In genomic region chr3:138889792-138890191, GRCh38 we compare ENCODE assay signal across 19 cellular contexts. TPM values are rescaled to one million over a fixed set of nuclear protein-coding genes. Genes with fewer than 3 reads are reported as not detected.
DNase-seq lines count a peak whose midpoint lies in the region; ATAC-seq, FAIRE-seq and TF ChIP-seq lines count a peak whose summit lies in the region.
"Had no signal": no experiment of that assay in that cellular context is flagged by ENCODE, and none has a peak within 500 bp of the region (broad histone marks: within the 10 kb centered on the region; RNA-seq: fewer than 3 reads in every experiment).

No MANE protein-coding gene starts in this region.

- no peaks in the 10 kb centered on the region for H3K27me3 ChIP-seq in HepG2 (ENCODE audit: control insufficient read depth in 1 of 2, insufficient read depth in 2 of 2, low read length in 2 of 2)
- H3K27me3 ChIP-seq in right lobe of liver: no peaks in the 10 kb centered on the region
- H3K27me3 ChIP-seq in neuronal stem cell (ENCODE audit: control insufficient read depth in 3 of 3, insufficient read depth in 3 of 3, low read depth in 1 of 3, low read length in 3 of 3): no peaks in the 10 kb centered on the region
- no peaks in the 10 kb centered on the region for H3K27me3 ChIP-seq in gastrocnemius medialis
- H3K27me3 ChIP-seq: BLaER1 had no signal

- POLR2A ChIA-PET in HepG2 (lab: Yijun Ruan, JAX): interaction anchor here (2.1 to 2.3 kb wide), 2 partner anchors 26 to 27 kb away, joined by 5 to 8 read pairs; no protein-coding TSS in a partner anchor
- POLR2A ChIA-PET in WTC11 (lab: Charles Lee): no interaction called here

- no peak overlapping the region for H3K4me3 ChIP-seq in HepG2 (replicated peaks in 1 of 3; ENCODE audit: insufficient read depth in 1 of 3, low read depth in 2 of 3, low read length in 3 of 3)
- H3K4me3 ChIP-seq in right lobe of liver: no peak overlapping the region
- no peak overlapping the region for H3K4me3 ChIP-seq in neuronal stem cell (ENCODE audit: low read length in 2 of 2)
- no peak overlapping the region for H3K4me3 ChIP-seq in gastrocnemius medialis
- H3K4me3 ChIP-seq: BLaER1, GM12878 had no signal

- BruUV-seq in HepG2 (replicated peaks; lab: Mats Ljungman, UMichigan): no TSS peak

- no peak overlapping the region; the same call in 1 of the 2 replicates for H3K4me2 ChIP-seq in HepG2 (ENCODE audit: low read depth, low read length)
- no peak overlapping the region for H3K4me2 ChIP-seq in neuronal stem cell (ENCODE audit: insufficient read depth, low read length, poor library complexity, severe bottlenecking)

- in situ Hi-C loops in HepG2 (cut with HindIII; ENCODE audit: extremely low pct_ligation_motif_present, low pct_unique_long_range_greater_than_20kb): no loop called here
- in situ Hi-C loops in gastrocnemius medialis (cut with MboI; ENCODE audit: low sequenced_read_pairs in 4 of 4): no loop called here

- DNase-seq in HepG2 (ENCODE audit: low spot score): no peak
- DNase-seq in right lobe of liver: no peak
- no peak for DNase-seq in WTC11 (ENCODE audit: low spot score)
- DNase-seq in neuronal stem cell (ENCODE audit: low spot score): no peak
- no peak for DNase-seq in gastrocnemius medialis
- DNase-seq in NCI-H1092 (lab: John Stamatoyannopoulos, UW): no peak
- DNase-seq in activated T-cell treated with anti-CD3 and anti-CD28 coated beads, Interleukin-2, amount 50 U/mL, for 24 hours: no peak
- DNase-seq in SIG-M5 treated with dmso at 0.1 percent for 504 hours (lab: John Stamatoyannopoulos, UW; ENCODE audit: unreplicated experiment): no peak
- DNase-seq: 8988T; AML-193; Calu3; CD4-positive, alpha-beta T cell; DMS 273 treated with DMSO at 0.1 percent for 48 hours; GOT3; H9 had no signal

- H3K27me3 Mint-ChIP-seq in WTC11 (ENCODE audit: low read depth): no peaks in the 10 kb centered on the region
- peaks cover 5% of the 10 kb centered on the region for H3K27me3 Mint-ChIP-seq in activated T-cell treated with anti-CD3 and anti-CD28 coated beads, Interleukin-2, amount 50 U/mL, for 24 hours
- H3K27me3 Mint-ChIP-seq: CD4-positive, alpha-beta T cell had no signal

- TF ChIP-seq EP300 in HepG2 (IDR thresholded peaks at IDR 0.05; ENCODE audit: low read depth in 2 of 2, low read length in 2 of 2) (no peak), HepG2 (CRISPR knock-in tag; IDR thresholded peaks at IDR 0.05; ENCODE audit: borderline replicate concordance) (no peak)

- H3K9me3 ChIP-seq in HepG2 (ENCODE audit: low read length) (no peaks in the 10 kb centered on the region), right lobe of liver (no peaks in the 10 kb centered on the region), neuronal stem cell (replicated peaks in 1 of 2; ENCODE audit: control insufficient read depth in 2 of 2, insufficient read depth in 1 of 2, low read depth in 1 of 2, low read length in 2 of 2) (no peaks in the 10 kb centered on the region), gastrocnemius medialis (no peaks in the 10 kb centered on the region)
- H3K9me3 ChIP-seq: BLaER1 had no signal

- no peak overlapping the region for H4K8ac ChIP-seq in neuronal stem cell (ENCODE audit: low read depth, low read length)

- H3K4me1 Mint-ChIP-seq in WTC11: no peaks in the 10 kb centered on the region
- H3K4me1 Mint-ChIP-seq in activated T-cell treated with anti-CD3 and anti-CD28 coated beads, Interleukin-2, amount 50 U/mL, for 24 hours (ENCODE audit: low read depth): peaks cover 4% of the 10 kb centered on the region

- no peak for TF ChIP-seq RAD21 in HepG2 (CRISPR knock-in tag; IDR thresholded peaks at IDR 0.05)

- TF ChIP-seq CTCF in HepG2 (CRISPR knock-in tag; IDR thresholded peaks at IDR 0.05) (no peak), right lobe of liver (IDR thresholded peaks at IDR 0.05) (no peak), WTC11 (IDR thresholded peaks at IDR 0.05) (no peak), gastrocnemius medialis (IDR thresholded peaks at IDR 0.05 in 4 of 5, conservative IDR thresholded peaks at IDR 0.05 in 1 of 5) (no peak)

- H3K4me1 ChIP-seq in HepG2 (ENCODE audit: insufficient read depth, low read length) (peaks cover 19% of the 10 kb centered on the region), right lobe of liver (no peaks in the 10 kb centered on the region), neuronal stem cell (ENCODE audit: control insufficient read depth in 2 of 2, insufficient read depth in 1 of 2, low read depth in 1 of 2, low read length in 2 of 2) (no peaks in the 10 kb centered on the region), gastrocnemius medialis (no peaks in the 10 kb centered on the region)

- no peak overlapping the region for H2BK15ac ChIP-seq in neuronal stem cell (ENCODE audit: low read length)

- H3K18ac ChIP-seq in neuronal stem cell (ENCODE audit: low read length): peak overlapping the region; percentile 53

- no peak overlapping the region for H2AK5ac ChIP-seq in neuronal stem cell (ENCODE audit: low read depth, low read length)

- no peak overlapping the region for H3K27ac Mint-ChIP-seq in WTC11
- no peak overlapping the region for H3K27ac Mint-ChIP-seq in activated T-cell treated with anti-CD3 and anti-CD28 coated beads, Interleukin-2, amount 50 U/mL, for 24 hours
- H3K27ac Mint-ChIP-seq: CD4-positive, alpha-beta T cell had no signal

- H3K9ac ChIP-seq in HepG2 (ENCODE audit: insufficient read depth, low read depth, low read length): no peak overlapping the region
- no peak overlapping the region for H3K9ac ChIP-seq in neuronal stem cell (ENCODE audit: low read depth, low read length, poor library complexity)
- H3K9ac ChIP-seq: BLaER1 had no signal

- TF ChIP-seq POLR2A in HepG2 (IDR thresholded peaks at IDR 0.05; ENCODE audit: insufficient read depth in 1 of 2, low read depth in 2 of 2, low read length in 2 of 2) (no peak), right lobe of liver (IDR thresholded peaks at IDR 0.05) (no peak), gastrocnemius medialis (IDR thresholded peaks at IDR 0.05) (no peak)

- peak overlapping the region; percentile 16 for H2AFZ ChIP-seq in HepG2 (ENCODE audit: low read length)
- H2AFZ ChIP-seq in neuronal stem cell (ENCODE audit: low read length): no peak overlapping the region

- H3K36me3 Mint-ChIP-seq in WTC11: no peaks in the 10 kb centered on the region
- no peaks in the 10 kb centered on the region for H3K36me3 Mint-ChIP-seq in activated T-cell treated with anti-CD3 and anti-CD28 coated beads, Interleukin-2, amount 50 U/mL, for 24 hours (ENCODE audit: low read depth)

- H4K20me1 ChIP-seq in HepG2 (ENCODE audit: insufficient read depth, low read length): no peaks in the 10 kb centered on the region
- H4K20me1 ChIP-seq: BLaER1 had no signal

- H2BK12ac ChIP-seq in neuronal stem cell (ENCODE audit: low read length): no peak overlapping the region

- H3K14ac ChIP-seq in neuronal stem cell (ENCODE audit: low read length): no peak overlapping the region

- H4K91ac ChIP-seq in neuronal stem cell (ENCODE audit: low read depth, low read length, poor library complexity): no peak overlapping the region

- no peak overlapping the region for H3K4me3 Mint-ChIP-seq in WTC11
- H3K4me3 Mint-ChIP-seq in activated T-cell treated with anti-CD3 and anti-CD28 coated beads, Interleukin-2, amount 50 U/mL, for 24 hours: no peak overlapping the region
- H3K4me3 Mint-ChIP-seq: CD4-positive, alpha-beta T cell; H9 had no signal

- H3K79me1 ChIP-seq in neuronal stem cell (ENCODE audit: low read depth, low read length): no peaks in the 10 kb centered on the region

- H2BK5ac ChIP-seq in neuronal stem cell (ENCODE audit: low read length): no peak overlapping the region

- ATAC-seq in HepG2: no peak
- no peak for ATAC-seq in right lobe of liver
- peak; percentile 39; the same call in 1 of the 2 replicates for ATAC-seq in WTC11
- no peak for ATAC-seq in gastrocnemius medialis

- H3K9me3 Mint-ChIP-seq in WTC11: peaks cover 4% of the 10 kb centered on the region
- H3K9me3 Mint-ChIP-seq in activated T-cell treated with anti-CD3 and anti-CD28 coated beads, Interleukin-2, amount 50 U/mL, for 24 hours: no peaks in the 10 kb centered on the region
- H3K9me3 Mint-ChIP-seq: CD4-positive, alpha-beta T cell; H9 had no signal

- no peak for FAIRE-seq in HepG2 (lab: Jason Lieb, UNC)
- FAIRE-seq: GM12878, GM18507 had no signal

- H3K36me3 ChIP-seq in HepG2 (replicated peaks in 1 of 2; ENCODE audit: control insufficient read depth in 1 of 2, insufficient read depth in 2 of 2, low read length in 2 of 2) (no peaks in the 10 kb centered on the region), right lobe of liver (no peaks in the 10 kb centered on the region), neuronal stem cell (replicated peaks in 1 of 2; ENCODE audit: control insufficient read depth in 2 of 2, insufficient read depth in 2 of 2, low read length in 2 of 2) (no peaks in the 10 kb centered on the region), gastrocnemius medialis (no peaks in the 10 kb centered on the region)
- H3K36me3 ChIP-seq: BLaER1 had no signal

- H3K27ac ChIP-seq in HepG2 (ENCODE audit: extremely low read length, insufficient read depth, low read length) (no peak overlapping the region), right lobe of liver (no peak overlapping the region), neuronal stem cell (replicated peaks; ENCODE audit: low read length) (no peak overlapping the region), gastrocnemius medialis (no peak overlapping the region)
- H3K27ac ChIP-seq: BLaER1 had no signal

- no peak overlapping the region for H3K4ac ChIP-seq in neuronal stem cell (ENCODE audit: low read length)

- no CpG with 5 or more reads among the region's 3 CpGs for WGBS in HepG2 (ENCODE audit: low lambda C conversion rate)
- no CpG with 5 or more reads among the region's 3 CpGs for WGBS in right lobe of liver (ENCODE audit: insufficient coverage, low coverage, low lambda C conversion rate, missing lambda C conversion rate)
- WGBS in neuronal stem cell (ENCODE audit: extremely low coverage in 2 of 2, insufficient read length in 2 of 2, insufficient replicate concordance in 1 of 2), 2 donors: no CpG with 5 or more reads among the region's 3 CpGs

- H2BK120ac ChIP-seq in neuronal stem cell (ENCODE audit: low read depth, low read length): no peak overlapping the region

- CTCF ChIA-PET in HepG2 (lab: Yijun Ruan, JAX; ENCODE audit: low intra/inter-chr PET ratio, low total read pairs) (no interaction called here), WTC11 (lab: Charles Lee) (no interaction called here)

- no peaks in the 10 kb centered on the region for H3K79me2 ChIP-seq in HepG2 (ENCODE audit: insufficient read depth, low read length)

- intact Hi-C loops in HepG2 (cut with micrococcal nuclease; ENCODE audit: unreplicated experiment): no loop called here
- intact Hi-C loops in right lobe of liver (cut with DNase I): no loop called here
- intact Hi-C loops in gastrocnemius medialis (cut with DNase I; ENCODE audit: low total_unique reads): no loop called here

- H3K23ac ChIP-seq in neuronal stem cell (ENCODE audit: low read depth, low read length, poor library complexity): no peak overlapping the region

RNA-seq across cellular contexts. Expression of gene PIK3CB, which starts 55.1 kb away (rescaled TPM):
- 6.6 and 18.6 TPM in 2 replicates for total RNA-seq in HepG2 (2016; rRNA removed; fragmentation: Illumina TruSeq; extraction: Trizol)
- 6.5 and 9.2 TPM in 2 replicates for total RNA-seq in HepG2 (2016; cell fraction: cytosol; rRNA removed; fragmentation: Illumina TruSeq; extraction: Trizol; ENCODE audit: low read depth)
- total RNA-seq in HepG2 (2016; cell fraction: insoluble cytoplasmic fraction; rRNA removed; fragmentation: Illumina TruSeq; extraction: Trizol): 6.4 and 18.1 TPM in 2 replicates
- total RNA-seq in HepG2 (2016; cell fraction: membrane; rRNA removed; fragmentation: Illumina TruSeq; extraction: Trizol): 13.7 and 13.9 TPM in 2 replicates
- 12.3 and 14.6 TPM in 2 replicates for total RNA-seq in HepG2 (2016; cell fraction: nucleus; rRNA removed; fragmentation: Illumina TruSeq; extraction: Trizol)
- 18.7 and 23.8 TPM in 2 replicates for polyA plus RNA-seq in HepG2 (2011; rRNA removed)
- polyA plus RNA-seq in HepG2 (2011; cell fraction: cytosol; rRNA removed): 10.9 and 18.4 TPM in 2 replicates
- polyA plus RNA-seq in HepG2 (2011; cell fraction: nucleus; rRNA removed): 13.0 and 17.3 TPM in 2 replicates
- polyA plus RNA-seq in HepG2 (2012): 47.5 and 53.4 TPM in 2 replicates
- polyA plus RNA-seq in HepG2 (2016; cell fraction: cytosol; fragmentation: Illumina TruSeq; extraction: Trizol; ENCODE audit: low read depth): 2.2 and 2.4 TPM in 2 replicates
- 23.5 TPM in 2 replicates for polyA plus RNA-seq in HepG2 (2016; cell fraction: insoluble cytoplasmic fraction; fragmentation: Illumina TruSeq; extraction: Trizol; ENCODE audit: low read depth)
- 7.7 and 9.3 TPM in 2 replicates for polyA plus RNA-seq in HepG2 (2016; cell fraction: membrane; fragmentation: Illumina TruSeq; extraction: Trizol; ENCODE audit: low read depth)
- 13.6 and 13.7 TPM in 2 replicates for polyA plus RNA-seq in HepG2 (2016; cell fraction: nucleus; fragmentation: Illumina TruSeq; extraction: Trizol; ENCODE audit: insufficient read depth, low read depth)
- 9.4 and 18.8 TPM in 2 replicates for polyA minus RNA-seq in HepG2 (2011; rRNA and poly(A)+ RNA removed; ENCODE audit: low replicate concordance)
- 29.0 and 40.8 TPM in 2 replicates for polyA minus RNA-seq in HepG2 (2011; cell fraction: cytosol; rRNA and poly(A)+ RNA removed)
- 74.0 and 78.9 TPM in 2 replicates for polyA minus RNA-seq in HepG2 (2011; cell fraction: nucleus; rRNA and poly(A)+ RNA removed)
- total RNA-seq in right lobe of liver: 10 to 100 TPM; 12.1 to 20.9 (median 14.6) TPM
- 36.0 to 40.0 TPM (median 38.5 TPM) in 3 replicates for total RNA-seq in WTC11 (2021)
- polyA plus RNA-seq in neuronal stem cell (2013, experiment 1 of 2): 10.4 TPM
- polyA plus RNA-seq in neuronal stem cell (2013, experiment 2 of 2): 11.4 TPM
- 10 to 100 TPM; 24.9 to 94.7 (median 36.8) TPM for total RNA-seq in gastrocnemius medialis

RNA-seq across cellular contexts. Expression of gene FOXL2, which starts 57.1 kb away (rescaled TPM):
- total RNA-seq in HepG2 (2016; rRNA removed; fragmentation: Illumina TruSeq; extraction: Trizol): not detected in 2 replicates
- total RNA-seq in HepG2 (2016; cell fraction: cytosol; rRNA removed; fragmentation: Illumina TruSeq; extraction: Trizol; ENCODE audit: low read depth): not detected in 2 replicates
- not detected in 2 replicates for total RNA-seq in HepG2 (2016; cell fraction: insoluble cytoplasmic fraction; rRNA removed; fragmentation: Illumina TruSeq; extraction: Trizol)
- not detected in 2 replicates for total RNA-seq in HepG2 (2016; cell fraction: membrane; rRNA removed; fragmentation: Illumina TruSeq; extraction: Trizol)
- total RNA-seq in HepG2 (2016; cell fraction: nucleus; rRNA removed; fragmentation: Illumina TruSeq; extraction: Trizol): not detected in 2 replicates
- polyA plus RNA-seq in HepG2 (2011; rRNA removed): not detected in 2 replicates
- not detected in 2 replicates for polyA plus RNA-seq in HepG2 (2011; cell fraction: cytosol; rRNA removed)
- polyA plus RNA-seq in HepG2 (2011; cell fraction: nucleus; rRNA removed): not detected in 2 replicates
- polyA plus RNA-seq in HepG2 (2012): not detected in 2 replicates
- not detected in 2 replicates for polyA plus RNA-seq in HepG2 (2016; cell fraction: cytosol; fragmentation: Illumina TruSeq; extraction: Trizol; ENCODE audit: low read depth)
- polyA plus RNA-seq in HepG2 (2016; cell fraction: insoluble cytoplasmic fraction; fragmentation: Illumina TruSeq; extraction: Trizol; ENCODE audit: low read depth): not detected in 2 replicates
- polyA plus RNA-seq in HepG2 (2016; cell fraction: membrane; fragmentation: Illumina TruSeq; extraction: Trizol; ENCODE audit: low read depth): not detected in 2 replicates
- not detected in 2 replicates for polyA plus RNA-seq in HepG2 (2016; cell fraction: nucleus; fragmentation: Illumina TruSeq; extraction: Trizol; ENCODE audit: insufficient read depth, low read depth)
- 0.04 and 3.0 TPM in 2 replicates for polyA minus RNA-seq in HepG2 (2011; rRNA and poly(A)+ RNA removed; ENCODE audit: low replicate concordance)
- 0.18 TPM in 1 of 2 replicates, not detected in the other for polyA minus RNA-seq in HepG2 (2011; cell fraction: cytosol; rRNA and poly(A)+ RNA removed)
- not detected in 2 replicates for polyA minus RNA-seq in HepG2 (2011; cell fraction: nucleus; rRNA and poly(A)+ RNA removed)
- not detected for total RNA-seq in right lobe of liver
- total RNA-seq in WTC11 (2021): 0.82 to 1.6 TPM (median 1.4 TPM) in 3 replicates
- 0.04 TPM for polyA plus RNA-seq in neuronal stem cell (2013, experiment 1 of 2)
- polyA plus RNA-seq in neuronal stem cell (2013, experiment 2 of 2): 0.04 TPM
- total RNA-seq in gastrocnemius medialis: not detected
- total RNA-seq: CD4-positive, alpha-beta T cell; G401; GM12878 had no signal
- polyA plus RNA-seq: GM12878 had no signal

RNA-seq across cellular contexts. Expression of gene FOXL2NB, which starts 57.2 kb away (rescaled TPM):
- total RNA-seq in HepG2 (2016; rRNA removed; fragmentation: Illumina TruSeq; extraction: Trizol): not detected in 2 replicates
- total RNA-seq in HepG2 (2016; cell fraction: cytosol; rRNA removed; fragmentation: Illumina TruSeq; extraction: Trizol; ENCODE audit: low read depth): not detected in 2 replicates
- total RNA-seq in HepG2 (2016; cell fraction: insoluble cytoplasmic fraction; rRNA removed; fragmentation: Illumina TruSeq; extraction: Trizol): not detected in 2 replicates
- total RNA-seq in HepG2 (2016; cell fraction: membrane; rRNA removed; fragmentation: Illumina TruSeq; extraction: Trizol): not detected in 2 replicates
- total RNA-seq in HepG2 (2016; cell fraction: nucleus; rRNA removed; fragmentation: Illumina TruSeq; extraction: Trizol): not detected in 2 replicates
- polyA plus RNA-seq in HepG2 (2011; rRNA removed): 0.03 TPM in 1 of 2 replicates, not detected in the other
- polyA plus RNA-seq in HepG2 (2011; cell fraction: cytosol; rRNA removed): not detected in 2 replicates
- 0.03 and 0.10 TPM in 2 replicates for polyA plus RNA-seq in HepG2 (2011; cell fraction: nucleus; rRNA removed)
- polyA plus RNA-seq in HepG2 (2012): not detected in 2 replicates
- not detected in 2 replicates for polyA plus RNA-seq in HepG2 (2016; cell fraction: cytosol; fragmentation: Illumina TruSeq; extraction: Trizol; ENCODE audit: low read depth)
- not detected in 2 replicates for polyA plus RNA-seq in HepG2 (2016; cell fraction: insoluble cytoplasmic fraction; fragmentation: Illumina TruSeq; extraction: Trizol; ENCODE audit: low read depth)
- polyA plus RNA-seq in HepG2 (2016; cell fraction: membrane; fragmentation: Illumina TruSeq; extraction: Trizol; ENCODE audit: low read depth): not detected in 2 replicates
- polyA plus RNA-seq in HepG2 (2016; cell fraction: nucleus; fragmentation: Illumina TruSeq; extraction: Trizol; ENCODE audit: insufficient read depth, low read depth): not detected in 2 replicates
- 9.2 TPM in 1 of 2 replicates, not detected in the other for polyA minus RNA-seq in HepG2 (2011; rRNA and poly(A)+ RNA removed; ENCODE audit: low replicate concordance)
- not detected in 2 replicates for polyA minus RNA-seq in HepG2 (2011; cell fraction: cytosol; rRNA and poly(A)+ RNA removed)
- polyA minus RNA-seq in HepG2 (2011; cell fraction: nucleus; rRNA and poly(A)+ RNA removed): not detected in 2 replicates
- total RNA-seq in right lobe of liver: not detected
- total RNA-seq in WTC11 (2021): 2.2 to 5.1 TPM (median 2.9 TPM) in 3 replicates
- 0.01 TPM for polyA plus RNA-seq in neuronal stem cell (2013, experiment 1 of 2)
- not detected for polyA plus RNA-seq in neuronal stem cell (2013, experiment 2 of 2)
- total RNA-seq in gastrocnemius medialis: not detected
- total RNA-seq: CD4-positive, alpha-beta T cell; GM12878 had no signal
- polyA plus RNA-seq: GM12878 had no signal
